ENCODE assay signal across 11 cellular contexts in genomic region chr5:106269252-106269843, GRCh38.
DNase-seq lines count a peak whose midpoint lies in the region; ATAC-seq and TF ChIP-seq lines count a peak whose summit lies in the region.
"Had no signal": no experiment of that assay in that cellular context is flagged by ENCODE, and none has a peak within 500 bp of the region (broad histone marks: within the 10 kb centered on the region; RNA-seq: fewer than 3 reads in every experiment).

No MANE protein-coding gene starts in this region.

- no peaks in the 10 kb centered on the region for H3K27me3 ChIP-seq in GM06990 (replicated peaks; ENCODE audit: control insufficient read depth, insufficient read depth, low read length)
- no peaks in the 10 kb centered on the region for H3K27me3 ChIP-seq in osteoblast (ENCODE audit: insufficient read depth, low read length)

- H3K79me2 ChIP-seq in osteoblast (ENCODE audit: insufficient read depth, low read length) = no peaks in the 10 kb centered on the region

- no peak for TF ChIP-seq POLR2A in NB4 (IDR thresholded peaks at IDR 0.05; ENCODE audit: extremely low read depth, insufficient read length)

- ATAC-seq in HG02759 (IDR thresholded peaks at IDR 0.05; ENCODE audit: unreplicated experiment) = no peak
- ATAC-seq: activated T-cell treated with anti-CD3 and anti-CD28 coated beads, Interleukin-2, amount 50 U/mL, for 4 hours had no signal

- TF ChIP-seq CTCF in GM06990 (IDR thresholded peaks at IDR 0.05; ENCODE audit: insufficient read depth, low read length, poor library complexity, severe bottlenecking) (peak; percentile 59), NB4 (IDR thresholded peaks at IDR 0.05; ENCODE audit: low read depth, low read length) (peak; percentile 44), osteoblast (IDR thresholded peaks at IDR 0.05; ENCODE audit: extremely low read depth, low read depth, low read length) (peak; percentile 70)

- H4K20me1 ChIP-seq in osteoblast (ENCODE audit: insufficient read depth, low read length) = no peaks in the 10 kb centered on the region

- no peaks in the 10 kb centered on the region for H3K4me1 ChIP-seq in osteoblast (ENCODE audit: insufficient read depth, low read length)

- H3K36me3 ChIP-seq in GM06990 (ENCODE audit: control insufficient read depth, insufficient read depth, low read length) (no peaks in the 10 kb centered on the region), osteoblast (ENCODE audit: insufficient read depth, low read length) (no peaks in the 10 kb centered on the region)

- DNase-seq in GM06990 (ENCODE audit: extremely low read depth, insufficient read length) = no peak
- DNase-seq in NB4 (ENCODE audit: low read depth) = peak; percentile 23
- peak; percentile 17 for DNase-seq in dermis blood vessel endothelial cell
- DNase-seq in osteoblast (ENCODE audit: insufficient read length, low spot score, missing footprints) = no peak
- DNase-seq in GF-D8 (lab: John Stamatoyannopoulos, UW) = no peak
- no peak for DNase-seq in NCI-H128 (lab: John Stamatoyannopoulos, UW; ENCODE audit: unreplicated experiment)
- DNase-seq in activated effector memory CD4-positive, alpha-beta T cell treated with Interleukin-2 at 50 U/mL for 16 hours = no peak
- DNase-seq: activated T-cell treated with anti-CD3 and anti-CD28 coated beads, Interleukin-2, amount 50 U/mL, for 4 hours; NCI-H2029 treated with DMSO at 0.1 percent for 48 hours had no signal

- no peak overlapping the region for H3K4me2 ChIP-seq in osteoblast (ENCODE audit: insufficient read depth, low read length)

- H2AFZ ChIP-seq in osteoblast (ENCODE audit: low read length) = peak overlapping the region; percentile 51

- H3K9me3 ChIP-seq in osteoblast (ENCODE audit: low read depth, low read length) = no peaks in the 10 kb centered on the region

- H3K4me3 ChIP-seq in GM06990 (replicated peaks; ENCODE audit: low read depth, low read length) (no peak overlapping the region), NB4 (ENCODE audit: low read depth, low read length) (no peak overlapping the region), osteoblast (ENCODE audit: insufficient read depth, low read length) (no peak overlapping the region)
- H3K4me3 ChIP-seq: lung had no signal

- H3K27ac ChIP-seq in osteoblast (ENCODE audit: low read depth, low read length) = no peak overlapping the region

Comparison
In these comparisons a context has a peak if more than half of its experiments do, and no peak if none do; other contexts are left out.
1. DNase-seq: peak in NB4 (single experiment) and dermis blood vessel endothelial cell (single experiment); none in GM06990 (single experiment), osteoblast (single experiment), GF-D8 (single experiment), NCI-H128 (single experiment) and activated effector memory CD4-positive, alpha-beta T cell treated with Interleukin-2 at 50 U/mL for 16 hours (single experiment).
2. Peak in every context shown above with its lines, with median percentiles within 50 percentile points of each other: CTCF ChIP-seq.